8 cellular contexts compared by ENCODE assay signal in genomic region chr1:42958488-42959317, GRCh38. TPM values are rescaled to one million over a fixed set of nuclear protein-coding genes. Genes with fewer than 3 reads are reported as not detected.
DNase-seq lines count a peak whose midpoint lies in the region; ATAC-seq and TF ChIP-seq lines count a peak whose summit lies in the region.

SLC2A1 (minus strand) TSS chr1:42958868; CDS start chr1:42958651, 217 bp downstream.

- H3K9me3 ChIP-seq in DND-41 (ENCODE audit: insufficient read depth, low read length, severe bottlenecking) (no peaks in the 10 kb centered on the region), GM23248 (ENCODE audit: low read depth) (no peaks in the 10 kb centered on the region), Karpas-422 (ENCODE audit: low read length) (no peaks in the 10 kb centered on the region)

- H2AFZ ChIP-seq in DND-41 (ENCODE audit: low read depth, low read length), result peak within 1 kb of the TSS; percentile 80
- H2AFZ ChIP-seq in GM23248, result peak within 1 kb of the TSS; percentile 84
- H2AFZ ChIP-seq in Karpas-422 (ENCODE audit: low read length), result peak within 1 kb of the TSS; percentile 72; the same call in 1 of the 2 replicates

- H3K4me1 Mint-ChIP-seq in natural killer cell treated with Interleukin-12 subunit alpha and Interleukin-12 subunit beta and Interleukin-15 and Interleukin-18, amount 100 ng/mL, for 72 hours (ENCODE audit: low read depth in 2 of 2), result peaks cover 53 to 54% of the 10 kb centered on the region in 2 donors

- H3K27me3 ChIP-seq in DND-41 (ENCODE audit: insufficient read depth, low read length, poor library complexity) (peaks cover 38% of the 10 kb centered on the region), GM23248 (replicated peaks; ENCODE audit: insufficient read depth) (no peaks in the 10 kb centered on the region), Karpas-422 (ENCODE audit: low read length) (no peaks in the 10 kb centered on the region)

- peak within 1 kb of the TSS; percentile 92 for H3K9ac ChIP-seq in DND-41 (ENCODE audit: low read depth, low read length)
- peak within 1 kb of the TSS; percentile 85 for H3K9ac ChIP-seq in GM23248
- H3K9ac ChIP-seq in Karpas-422 (ENCODE audit: low read length), result peak within 1 kb of the TSS; percentile 99

- H3K9me3 Mint-ChIP-seq in natural killer cell treated with Interleukin-12 subunit alpha and Interleukin-12 subunit beta and Interleukin-15 and Interleukin-18, amount 100 ng/mL, for 72 hours, result no peaks in the 10 kb centered on the region

- peak within 1 kb of the TSS; percentile 93 to 95 for H3K27ac Mint-ChIP-seq in natural killer cell treated with Interleukin-12 subunit alpha and Interleukin-12 subunit beta and Interleukin-15 and Interleukin-18, amount 100 ng/mL, for 72 hours

- H3K27ac ChIP-seq in DND-41 (ENCODE audit: low read length), result peak within 1 kb of the TSS; percentile 83
- peak within 1 kb of the TSS; percentile 73 for H3K27ac ChIP-seq in GM23248
- H3K27ac ChIP-seq in Karpas-422 (ENCODE audit: low read length), result peak within 1 kb of the TSS; percentile 55

- peaks cover 12 to 14% of the 10 kb centered on the region in 2 donors for H3K27me3 Mint-ChIP-seq in natural killer cell treated with Interleukin-12 subunit alpha and Interleukin-12 subunit beta and Interleukin-15 and Interleukin-18, amount 100 ng/mL, for 72 hours

- TF ChIP-seq CTCF in DND-41 (IDR thresholded peaks at IDR 0.05; ENCODE audit: borderline replicate concordance, extremely low read depth, low read length, poor library complexity, severe bottlenecking), result no peak

- H3K4me1 ChIP-seq in DND-41 (ENCODE audit: insufficient read depth, low read length) (peaks cover 42% of the 10 kb centered on the region), GM23248 (ENCODE audit: insufficient read depth) (peaks cover 37% of the 10 kb centered on the region), Karpas-422 (ENCODE audit: low read length) (peaks cover 65% of the 10 kb centered on the region)

- DNase-seq in DND-41 (peak; percentile 96), GM23248 (peak; percentile 97), Karpas-422 (peak; percentile 98), RKO (ENCODE audit: low spot score) (peak; percentile 95), fibroblast of peridontal ligament (ENCODE audit: extremely low read depth) (peak; percentile 86)
- peak; percentile 88 to 94 for DNase-seq in activated T-helper 1 cell treated with anti-CD3 and anti-CD28 coated beads, Interleukin-2, amount 50 U/mL, for 16 hours (ENCODE audit: low read depth in 1 of 2, low spot score in 1 of 2)
- DNase-seq in natural killer cell treated with Interleukin-12 subunit alpha and Interleukin-12 subunit beta and Interleukin-15 and Interleukin-18, amount 100 ng/mL, for 72 hours (ENCODE audit: low spot score), result peak; percentile 96
- DNase-seq in stimulated activated naive CD4-positive, alpha-beta T cell treated with Interleukin-2 at 50 U/mL for 16 hours (lab: John Stamatoyannopoulos, UW), result peak; percentile 97

- H3K36me3 ChIP-seq in DND-41 (ENCODE audit: insufficient read depth, low read length), result peaks cover 38% of the 10 kb centered on the region
- H3K36me3 ChIP-seq in GM23248 (ENCODE audit: low read depth), result 0 out of 2 replicates have a peak, but pooled peaks cover 6% of the 10 kb centered on the region
- H3K36me3 ChIP-seq in Karpas-422 (ENCODE audit: insufficient read depth, low read length), result peaks cover 23% of the 10 kb centered on the region; the same call in 1 of the 2 replicates

- no peaks in the 10 kb centered on the region; the same call in 1 of the 2 replicates for H3F3A ChIP-seq in GM23248 (ENCODE audit: insufficient read depth)

- in situ Hi-C loops in GM23248 (cut with MboI), result no loop called here

- H3K9me2 ChIP-seq in GM23248 (ENCODE audit: insufficient read depth) (no peaks in the 10 kb centered on the region), Karpas-422 (replicated peaks; ENCODE audit: insufficient read depth, low read length) (no peaks in the 10 kb centered on the region)

- H3K4me3 ChIP-seq in DND-41 (ENCODE audit: low read depth in 1 of 2, low read length in 2 of 2), result peak within 1 kb of the TSS; percentile 54 to 93
- peak within 1 kb of the TSS; percentile 80 for H3K4me3 ChIP-seq in GM23248
- H3K4me3 ChIP-seq in Karpas-422 (ENCODE audit: low read length), result peak within 1 kb of the TSS; percentile 99

- peaks cover 56% of the 10 kb centered on the region for H3K79me2 ChIP-seq in DND-41 (ENCODE audit: insufficient read depth, low read length)
- peaks cover 42% of the 10 kb centered on the region for H3K79me2 ChIP-seq in GM23248 (ENCODE audit: insufficient read depth)
- peaks cover 50% of the 10 kb centered on the region for H3K79me2 ChIP-seq in Karpas-422 (ENCODE audit: low read length)

- no peaks in the 10 kb centered on the region for H3K36me3 Mint-ChIP-seq in natural killer cell treated with Interleukin-12 subunit alpha and Interleukin-12 subunit beta and Interleukin-15 and Interleukin-18, amount 100 ng/mL, for 72 hours

- H3K4me2 ChIP-seq in DND-41 (ENCODE audit: insufficient read depth, low read length) (peak within 1 kb of the TSS; percentile 69), GM23248 (ENCODE audit: unreplicated experiment) (peak within 1 kb of the TSS; percentile 91), Karpas-422 (ENCODE audit: low read depth, low read length, poor library complexity, severe bottlenecking) (peak within 1 kb of the TSS; percentile 97)

- H3K4me3 Mint-ChIP-seq in natural killer cell treated with Interleukin-12 subunit alpha and Interleukin-12 subunit beta and Interleukin-15 and Interleukin-18, amount 100 ng/mL, for 72 hours, result peak within 1 kb of the TSS; percentile 92

- H4K20me1 ChIP-seq in DND-41 (ENCODE audit: insufficient read depth, low read length) (peaks cover 41% of the 10 kb centered on the region), GM23248 (ENCODE audit: insufficient read depth) (no peaks in the 10 kb centered on the region), Karpas-422 (ENCODE audit: insufficient read depth, low read depth, low read length) (peaks cover 38% of the 10 kb centered on the region)

- WGBS in GM23248 (ENCODE audit: low coverage in 1 of 2, low lambda C conversion rate in 2 of 2, missing lambda C conversion rate in 2 of 2), 2 experiments, result 1 to 2% methylated on average over 62 to 73 of the region's 87 CpGs

- peak; percentile 86 for ATAC-seq in DND-41 (ENCODE audit: insufficient read depth, low read depth)
- ATAC-seq in natural killer cell treated with Interleukin-12 subunit alpha and Interleukin-12 subunit beta and Interleukin-15 and Interleukin-18, amount 100 ng/mL, for 72 hours, result peak; percentile 96 to 97

RNA-seq across cellular contexts. Expression of gene SLC2A1, which starts in this region (rescaled TPM):
- total RNA-seq in GM23248 (2014; rRNA removed; shearing (Covaris generic)), result 315 and 361 TPM in 2 replicates
- polyA plus RNA-seq in GM23248 (2016; fragmentation: Nextera tagmentation; extraction: Ambion mirVana), result 142 and 143 TPM in 2 replicates
- total RNA-seq in Karpas-422 (2014; rRNA removed; shearing (Covaris generic); ENCODE audit: low replicate concordance), result 72.2 and 83.8 TPM in 2 replicates
- 100 to 1,000 TPM; 105 to 131 TPM for total RNA-seq in natural killer cell treated with Interleukin-12 subunit alpha and Interleukin-12 subunit beta and Interleukin-15 and Interleukin-18, amount 100 ng/mL, for 72 hours

Comparison
In these comparisons a context has a peak if more than half of its experiments do, and no peak if none do; other contexts are left out.
1. Peak in every context shown above with its lines: DNase-seq, ATAC-seq, H3K4me3 ChIP-seq and H3K27ac ChIP-seq.